In genomic region chr12:110171636-110172035, GRCh38 we compare ENCODE assay signal across 17 cellular contexts.
"Had no signal": no experiment of that assay in that cellular context is flagged by ENCODE, and none has a peak within 500 bp of the region (broad histone marks: within the 10 kb centered on the region; RNA-seq: fewer than 3 reads in every experiment).

No MANE protein-coding gene starts in this region.

- H3K4me3 ChIP-seq: coronary artery, hepatocyte, right lobe of liver had no signal

- H3K4me1 ChIP-seq: foreskin keratinocyte, right lobe of liver had no signal

- H3K27me3 ChIP-seq: foreskin keratinocyte, hepatocyte, right lobe of liver had no signal

- H3K36me3 ChIP-seq: right lobe of liver had no signal

- H3K27ac ChIP-seq: coronary artery, foreskin keratinocyte, hepatocyte, right lobe of liver had no signal

- DNase-seq: activated CD4-positive, alpha-beta T cell treated with anti-CD3 and anti-CD28 coated beads, Interleukin-2, amount 10 ng/mL, durations not matched to agents 24 days and 14 days; activated CD8-positive, alpha-beta memory T cell treated with anti-CD3 and anti-CD28 coated beads, Interleukin-2, amount 50 U/mL, for 4 hours; activated CD8-positive, alpha-beta T cell treated with anti-CD3 and anti-CD28 coated beads, Interleukin-2, amount 10 ng/mL, durations not matched to agents 7 days and 5 days; activated gamma-delta T cell; activated T-cell treated with anti-CD3 and anti-CD28 coated beads, Interleukin-2, amount 50 U/mL, for 48 hours; foreskin keratinocyte; islet precursor cell; nucleus accumbens; right lobe of liver; stimulated activated naive CD8-positive, alpha-beta T cell treated with anti-CD3 and anti-CD28 coated beads, Interleukin-15, amount 100 ng/mL, for 72 hours; T-helper 2 cell had no signal

- H3K9me3 ChIP-seq: right lobe of liver had no signal

- ATAC-seq: activated CD8-positive, alpha-beta T cell treated with anti-CD3 and anti-CD28 coated beads, Interleukin-2, amount 10 ng/mL, durations not matched to agents 7 days and 5 days; activated naive CD4-positive, alpha-beta T cell treated with anti-CD3 and anti-CD28 coated beads, Interleukin-2, amount 50 U/mL, for 72 hours; foreskin keratinocyte; left lobe of liver; natural killer cell treated with Interleukin-12 subunit alpha and Interleukin-12 subunit beta and Interleukin-15 and Interleukin-18, amount 100 ng/mL, for 72 hours; right lobe of liver; stimulated activated naive CD8-positive, alpha-beta T cell treated with anti-CD3 and anti-CD28 coated beads, Interleukin-15, amount 100 ng/mL, for 72 hours; WTC11 had no signal

- H3K4me2 ChIP-seq: hepatocyte had no signal
